In genomic region chr9:129500863-129501770, GRCh38 we compare ENCODE assay signal across 13 cellular contexts.
DNase-seq lines count a peak whose midpoint lies in the region; ATAC-seq and TF ChIP-seq lines count a peak whose summit lies in the region.
"Had no signal": no experiment of that assay in that cellular context is flagged by ENCODE, and none has a peak within 500 bp of the region (broad histone marks: within the 10 kb centered on the region; RNA-seq: fewer than 3 reads in every experiment).

No MANE protein-coding gene starts in this region.

- H3K9ac ChIP-seq in HUES48 (ENCODE audit: low read depth, low read length) = no peak overlapping the region

- peaks cover 6% of the 10 kb centered on the region for H3K27me3 ChIP-seq in HUES48 (ENCODE audit: control insufficient read depth, insufficient read depth, low read length)
- H3K27me3 ChIP-seq in lower lobe of right lung (ENCODE audit: low read depth) = no peaks in the 10 kb centered on the region
- no peaks in the 10 kb centered on the region for H3K27me3 ChIP-seq in stomach
- H3K27me3 ChIP-seq: upper lobe of right lung had no signal

- H3K9me3 ChIP-seq in HUES48 (ENCODE audit: control insufficient read depth, insufficient read depth, low read length) (no peaks in the 10 kb centered on the region), lower lobe of right lung (no peaks in the 10 kb centered on the region), stomach (no peaks in the 10 kb centered on the region)
- H3K9me3 ChIP-seq: upper lobe of right lung had no signal

- H3K27ac ChIP-seq in HUES48 (ENCODE audit: low read depth, low read length) (peak overlapping the region; percentile 88), lower lobe of right lung (peak overlapping the region; percentile 49), stomach (peak overlapping the region; percentile 0 to 100 (median 100))

- H3K4me1 ChIP-seq in HUES48 (ENCODE audit: control insufficient read depth, insufficient read depth, low read length) (peaks cover 21% of the 10 kb centered on the region), lower lobe of right lung (peaks cover 32% of the 10 kb centered on the region), stomach (peaks cover 37 to 61% (median 49%) of the 10 kb centered on the region in 4 donors)

- H3K4me3 ChIP-seq in HUES48 (ENCODE audit: low read depth, low read length) = no peak overlapping the region
- no peak overlapping the region for H3K4me3 ChIP-seq in lower lobe of right lung
- no peak overlapping the region for H3K4me3 ChIP-seq in stomach
- H3K4me3 ChIP-seq: upper lobe of right lung had no signal

- TF ChIP-seq CTCF in brain (conservative IDR thresholded peaks at IDR 0.05) = no peak
- TF ChIP-seq CTCF in lower lobe of right lung (IDR thresholded peaks at IDR 0.05) = no peak
- TF ChIP-seq CTCF in stomach (IDR thresholded peaks at IDR 0.05) = no peak

- no peak for TF ChIP-seq POLR2A in stomach (IDR thresholded peaks at IDR 0.05)

- intact Hi-C loops in lower lobe of right lung (cut with DNase I) (no loop called here), stomach (cut with DNase I; ENCODE audit: low total_unique reads) (no loop called here)

- 72 to 86% (median 83%) methylated on average over 11 to 12 of the region's 12 CpGs for WGBS in stomach, 5 donors

- no peaks in the 10 kb centered on the region for H3K36me3 Mint-ChIP-seq in brain

- H3K4me3 Mint-ChIP-seq in brain = peak overlapping the region; percentile 46 to 73 (median 59)
- H3K4me3 Mint-ChIP-seq: activated naive CD8-positive, alpha-beta T cell treated with anti-CD3 and anti-CD28 coated beads, Interleukin-2, amount 10 ng/mL, durations not matched to agents 7 days and 5 days had no signal

- peaks cover 85% of the 10 kb centered on the region for H3K4me1 Mint-ChIP-seq in brain

- ATAC-seq in lower lobe of right lung = no peak

- peaks cover 3% of the 10 kb centered on the region for H3K27me3 Mint-ChIP-seq in brain
- H3K27me3 Mint-ChIP-seq: activated naive CD8-positive, alpha-beta T cell treated with anti-CD3 and anti-CD28 coated beads, Interleukin-2, amount 10 ng/mL, durations not matched to agents 7 days and 5 days had no signal

- H3K36me3 ChIP-seq in HUES48 (ENCODE audit: control insufficient read depth, insufficient read depth, low read length) (no peaks in the 10 kb centered on the region), lower lobe of right lung (peaks cover 29% of the 10 kb centered on the region), stomach (peaks cover 4 to 32% (median 18%) of the 10 kb centered on the region in 4 donors)

- peak overlapping the region; percentile 98 to 99 (median 99) for H3K27ac Mint-ChIP-seq in brain
- H3K27ac Mint-ChIP-seq: activated naive CD8-positive, alpha-beta T cell treated with anti-CD3 and anti-CD28 coated beads, Interleukin-2, amount 10 ng/mL, durations not matched to agents 7 days and 5 days had no signal

- no peak for TF ChIP-seq EP300 in stomach (IDR thresholded peaks at IDR 0.05)

- peaks cover 0 to 5% (median 0%) of the 10 kb centered on the region in 5 experiments for H3K9me3 Mint-ChIP-seq in brain
- H3K9me3 Mint-ChIP-seq: activated naive CD8-positive, alpha-beta T cell treated with anti-CD3 and anti-CD28 coated beads, Interleukin-2, amount 10 ng/mL, durations not matched to agents 7 days and 5 days had no signal

- DNase-seq in lower lobe of right lung = no peak
- DNase-seq in stomach = no peak
- DNase-seq in iPS-NIHi11 (ENCODE audit: low spot score) = no peak
- DNase-seq in mucosa of gallbladder (ENCODE audit: low spot score) = no peak
- no peak for DNase-seq in stimulated activated CD8-positive, alpha-beta memory T cell treated with anti-CD3 and anti-CD28 coated beads, Interleukin-4, amount 100 ng/mL, for 48 hours
- DNase-seq in NCI-H2227 treated with DMSO at 0.1 percent for 48 hours (lab: John Stamatoyannopoulos, UW) = no peak
- DNase-seq: activated CD4-positive, alpha-beta T cell treated with anti-CD3 and anti-CD28 coated beads, Interleukin-2, amount 50 U/mL, for 48 hours; activated naive CD8-positive, alpha-beta T cell treated with anti-CD3 and anti-CD28 coated beads, Interleukin-2, amount 10 ng/mL, durations not matched to agents 7 days and 5 days; GOT3; NCI-H510A treated with DMSO at 0.1 percent for 48 hours had no signal

Comparison
In these comparisons a context has a peak if more than half of its experiments do, and no peak if none do; other contexts are left out.
1. H3K27ac ChIP-seq: peak in every context shown above with its lines; median percentile 100 in stomach; 88 in HUES48; 49 in lower lobe of right lung.